In genomic region chr12:94640134-94640928, GRCh38 we compare ENCODE assay signal across 9 cellular contexts. TPM values are rescaled to one million over a fixed set of nuclear protein-coding genes. Genes with fewer than 3 reads are reported as not detected.
DNase-seq lines count a peak whose midpoint lies in the region; ATAC-seq, FAIRE-seq and TF ChIP-seq lines count a peak whose summit lies in the region.
"Had no signal": no experiment of that assay in that cellular context is flagged by ENCODE, and none has a peak within 500 bp of the region (broad histone marks: within the 10 kb centered on the region; RNA-seq: fewer than 3 reads in every experiment).

No MANE protein-coding gene starts in this region.

- no peak for TF ChIP-seq POLR2A in testis (IDR thresholded peaks at IDR 0.05)

- H3K4me1 Mint-ChIP-seq in astrocyte (ENCODE audit: low read depth, unreplicated experiment) = peaks cover 15% of the 10 kb centered on the region
- H3K4me1 Mint-ChIP-seq in HFFc6 (ENCODE audit: low read depth) = peaks cover 17% of the 10 kb centered on the region

- no peak overlapping the region for H2AFZ ChIP-seq in astrocyte (ENCODE audit: low read depth, low read length)

- H3K4me1 ChIP-seq in astrocyte (ENCODE audit: insufficient read depth, low read length) = peaks cover 15% of the 10 kb centered on the region
- no peaks in the 10 kb centered on the region for H3K4me1 ChIP-seq in testis

- no peaks in the 10 kb centered on the region for H3K79me2 ChIP-seq in astrocyte (ENCODE audit: insufficient read depth, low read length)

- H3K36me3 ChIP-seq in astrocyte (ENCODE audit: insufficient read depth, low read length) = no peaks in the 10 kb centered on the region
- no peaks in the 10 kb centered on the region for H3K36me3 ChIP-seq in H7 (replicated peaks; ENCODE audit: control insufficient read depth, insufficient read depth, low read length)
- H3K36me3 ChIP-seq in testis (ENCODE audit: low read depth, missing control alignments) = no peaks in the 10 kb centered on the region

- H3K9ac ChIP-seq in astrocyte (ENCODE audit: low read length) = no peak overlapping the region

- no peaks in the 10 kb centered on the region for H4K20me1 ChIP-seq in astrocyte (ENCODE audit: insufficient read depth, low read length)

- H3K27ac Mint-ChIP-seq in astrocyte (ENCODE audit: unreplicated experiment) = peak overlapping the region; percentile 75
- H3K27ac Mint-ChIP-seq in HFFc6 = no peak overlapping the region

- intact Hi-C loops in testis (cut with DNase I; ENCODE audit: low total_unique reads) = no loop called here

- H3K9me3 ChIP-seq in astrocyte (ENCODE audit: insufficient read depth, low read depth, low read length) = no peaks in the 10 kb centered on the region
- H3K9me3 ChIP-seq in testis = no peaks in the 10 kb centered on the region

- H3K4me2 ChIP-seq in astrocyte (ENCODE audit: low read length) = peak overlapping the region; percentile 13

- TF ChIP-seq CTCF in GM10266 (IDR thresholded peaks at IDR 0.05; ENCODE audit: control insufficient read depth, insufficient read depth, low read depth, missing control alignments) = no peak
- no peak for TF ChIP-seq CTCF in astrocyte (IDR thresholded peaks at IDR 0.05; ENCODE audit: insufficient read depth, low read depth, low read length)
- TF ChIP-seq CTCF in HFFc6 (IDR thresholded peaks at IDR 0.05) = no peak
- TF ChIP-seq CTCF in testis (IDR thresholded peaks at IDR 0.05) = no peak

- no peak overlapping the region for H3K4me3 ChIP-seq in astrocyte (ENCODE audit: insufficient read depth, low read depth, low read length)
- H3K4me3 ChIP-seq in H7 (ENCODE audit: insufficient read depth, low read depth, low read length) = no peak overlapping the region
- no peak overlapping the region for H3K4me3 ChIP-seq in testis

- H3K9me3 Mint-ChIP-seq in astrocyte (ENCODE audit: unreplicated experiment) (no peaks in the 10 kb centered on the region), HFFc6 (no peaks in the 10 kb centered on the region)

- H3K27ac ChIP-seq in astrocyte (ENCODE audit: low read depth, low read length) (peak overlapping the region; percentile 18), testis (no peak overlapping the region)

- DNase-seq in GM10266 (ENCODE audit: extremely low spot score) (peak; percentile 74), HS-5 (ENCODE audit: low read depth) (peak; percentile 91), astrocyte (ENCODE audit: low read depth) (peak; percentile 94), HFFc6 (no peak), H7 (no peak), testis (no peak)
- peak; percentile 45 to 53 for DNase-seq in stimulated activated CD8-positive, alpha-beta memory T cell treated with anti-CD3 and anti-CD28 coated beads, Interleukin-15, amount 100 ng/mL, for 48 hours (ENCODE audit: low read depth in 2 of 2)

- H3K27me3 Mint-ChIP-seq in astrocyte (ENCODE audit: low read depth, unreplicated experiment) = peaks cover 2% of the 10 kb centered on the region
- peaks cover 6% of the 10 kb centered on the region for H3K27me3 Mint-ChIP-seq in HFFc6 (ENCODE audit: insufficient read depth)

- H3K36me3 Mint-ChIP-seq in astrocyte (ENCODE audit: low read depth, unreplicated experiment) (no peaks in the 10 kb centered on the region), HFFc6 (ENCODE audit: low read depth) (no peaks in the 10 kb centered on the region)

- H3K4me3 Mint-ChIP-seq in astrocyte (ENCODE audit: unreplicated experiment) (no peak overlapping the region), HFFc6 (no peak overlapping the region)

- ATAC-seq in GM21515 (IDR thresholded peaks at IDR 0.05; ENCODE audit: unreplicated experiment) = peak; percentile 79

- WGBS in testis, 2 donors = 86 to 95% methylated on average over 10 of the region's 10 CpGs

- no peak for FAIRE-seq in astrocyte (lab: Jason Lieb, UNC)
- FAIRE-seq: H1 had no signal

- H3K27me3 ChIP-seq in astrocyte (ENCODE audit: insufficient read depth, low read length) = peaks cover 5% of the 10 kb centered on the region
- no peaks in the 10 kb centered on the region for H3K27me3 ChIP-seq in H7 (ENCODE audit: control insufficient read depth, insufficient read depth, low read length)
- no peaks in the 10 kb centered on the region for H3K27me3 ChIP-seq in testis

RNA-seq across cellular contexts. Expression of gene TMCC3, which starts 10.0 kb away (rescaled TPM):
- total RNA-seq in astrocyte (2.8 and 3.5 TPM in 2 replicates), testis (1 to 10 TPM; 5.1 to 6.4 TPM)
- not detected for total RNA-seq in HFFc6 (2021; fragmentation: NEBNext Ultra II Directional; extraction: Animal tissue kit (Norgen Biotek cat#: 25700))
- total RNA-seq in H7 (2014; rRNA removed; shearing (Covaris generic)) = 0.62 and 1.3 TPM in 2 replicates
- polyA plus RNA-seq in testis (ENCODE audit: insufficient read depth, low read depth, low replicate concordance) = 3.4 TPM

Comparison
In these comparisons a context has a peak if more than half of its experiments do, and no peak if none do; other contexts are left out.
1. DNase-seq: peak in GM10266 (single experiment), HS-5 (single experiment), astrocyte (single experiment) and stimulated activated CD8-positive, alpha-beta memory T cell treated with anti-CD3 and anti-CD28 coated beads, Interleukin-15, amount 100 ng/mL, for 48 hours (2 of 2); none in HFFc6 (single experiment), H7 (single experiment) and testis (single experiment).